In genomic region chr12:106282457-106283097, GRCh38 we compare ENCODE assay signal across 7 cellular contexts. TPM values are rescaled to one million over a fixed set of nuclear protein-coding genes. Genes with fewer than 3 reads are reported as not detected.
DNase-seq lines count a peak whose midpoint lies in the region; ATAC-seq and TF ChIP-seq lines count a peak whose summit lies in the region.

No MANE protein-coding gene starts in this region.

- intact Hi-C loops in left cardiac atrium (cut with DNase I) (loop anchor here (5.0 kb wide), 1 partner anchor 55 kb away; no protein-coding TSS in a partner anchor), posterior cingulate gyrus (cut with DNase I) (loop anchor here (2.0 kb wide), 1 partner anchor 56 kb away; no protein-coding TSS in a partner anchor)

- no peaks in the 10 kb centered on the region for H4K20me1 ChIP-seq in smooth muscle cell (ENCODE audit: low read depth)

- no peaks in the 10 kb centered on the region for H3K79me2 ChIP-seq in smooth muscle cell (ENCODE audit: low read depth)

- DNase-seq in HL-60 (ENCODE audit: low read depth in 1 of 2, low spot score in 1 of 2) (peak in 1 of 2 experiments; percentile 69), SJCRH30 (peak; percentile 36 to 77), left cardiac atrium (no peak), smooth muscle cell (lab: John Stamatoyannopoulos, UW; ENCODE audit: unreplicated experiment) (no peak), posterior cingulate gyrus (no peak)
- DNase-seq in activated naive CD4-positive, alpha-beta T cell treated with anti-CD3 and anti-CD28 coated beads, Interleukin-2, amount 50 U/mL, for 16 hours: peak; percentile 49

- H3K4me3 ChIP-seq in HL-60 (replicated peaks; ENCODE audit: insufficient read depth, low read length) (no peak overlapping the region), SJCRH30 (no peak overlapping the region), smooth muscle cell (no peak overlapping the region)

- WGBS in smooth muscle cell (ENCODE audit: low lambda C conversion rate): 23% methylated on average over 7 of the region's 7 CpGs

- no peaks in the 10 kb centered on the region for H3F3A ChIP-seq in smooth muscle cell (ENCODE audit: low read depth)

- peak overlapping the region; percentile 17; the same call in 1 of the 2 replicates for H3K27ac ChIP-seq in HL-60 (replicated peaks)
- H3K27ac ChIP-seq in SJCRH30: no peak overlapping the region
- no peak overlapping the region for H3K27ac ChIP-seq in smooth muscle cell (ENCODE audit: low read depth)

- H3K9ac ChIP-seq in smooth muscle cell (ENCODE audit: low read depth): no peak overlapping the region

- H3K4me1 ChIP-seq in SJCRH30: no peaks in the 10 kb centered on the region
- H3K4me1 ChIP-seq in smooth muscle cell (ENCODE audit: low read depth): no peaks in the 10 kb centered on the region

- H3K36me3 ChIP-seq in SJCRH30 (no peaks in the 10 kb centered on the region), smooth muscle cell (ENCODE audit: low read depth) (no peaks in the 10 kb centered on the region)

- peaks cover 15% of the 10 kb centered on the region for H3K27me3 ChIP-seq in HL-60 (ENCODE audit: insufficient read depth, poor library complexity, severe bottlenecking)
- H3K27me3 ChIP-seq in SJCRH30: no peaks in the 10 kb centered on the region
- H3K27me3 ChIP-seq in smooth muscle cell (ENCODE audit: low read depth): no peaks in the 10 kb centered on the region

- H2AFZ ChIP-seq in smooth muscle cell (ENCODE audit: low read depth): no peak overlapping the region

- H3K4me2 ChIP-seq in smooth muscle cell: no peak overlapping the region

- H3K9me3 ChIP-seq in SJCRH30 (replicated peaks) (peaks cover 3% of the 10 kb centered on the region; the same call in 1 of the 2 replicates), smooth muscle cell (replicated peaks; ENCODE audit: low read depth) (no peaks in the 10 kb centered on the region)

- ATAC-seq in left cardiac atrium: peak; percentile 51 to 85

- TF ChIP-seq CTCF in GM12873 (IDR thresholded peaks at IDR 0.05; ENCODE audit: insufficient read depth, low read depth, low read length, missing control alignments) (peak; percentile 80), HL-60 (IDR thresholded peaks at IDR 0.05; ENCODE audit: insufficient read depth, low read length) (peak; percentile 47), smooth muscle cell (IDR thresholded peaks at IDR 0.05; ENCODE audit: borderline replicate concordance, insufficient read depth, poor library complexity, severe bottlenecking) (peak; percentile 85)

RNA-seq across cellular contexts. Expression of gene TCP11L2, which starts 20.0 kb away (rescaled TPM):
- 0.25 and 0.30 TPM in 2 replicates for total RNA-seq in SJCRH30 (2014; rRNA removed; shearing (Covaris generic))
- total RNA-seq in left cardiac atrium (10 to 100 TPM; 41.5 to 52.5 TPM), smooth muscle cell (15.1 and 19.1 TPM in 2 replicates)
- polyA plus RNA-seq in smooth muscle cell: 2.4 and 3.5 TPM in 2 replicates

RNA-seq across cellular contexts. Expression of gene CKAP4, which starts 34.8 kb away (rescaled TPM):
- 47.8 and 50.7 TPM in 2 replicates for total RNA-seq in SJCRH30 (2014; rRNA removed; shearing (Covaris generic))
- total RNA-seq in left cardiac atrium: 10 to 100 TPM; 36.2 to 56.4 TPM
- total RNA-seq in smooth muscle cell: 241 and 294 TPM in 2 replicates
- 358 and 486 TPM in 2 replicates for polyA plus RNA-seq in smooth muscle cell

Comparison
In these comparisons a context has a peak if more than half of its experiments do, and no peak if none do; other contexts are left out.
1. DNase-seq: peak in SJCRH30 (2 of 2) and activated naive CD4-positive, alpha-beta T cell treated with anti-CD3 and anti-CD28 coated beads, Interleukin-2, amount 50 U/mL, for 16 hours (single experiment); none in left cardiac atrium (single experiment), smooth muscle cell (single experiment) and posterior cingulate gyrus (0 of 10).
2. RNA of gene TCP11L2, which starts 20.0 kb away (total RNA-seq): 41.5 to 52.5 TPM in left cardiac atrium and 15.1 to 19.1 TPM in smooth muscle cell; 0.25 to 0.30 TPM in SJCRH30; every median in the first group is over 10 times any median in the second.
3. Peak in every context shown above with its lines, with median percentiles within 50 percentile points of each other: CTCF ChIP-seq.